1 cellular context compared by ENCODE assay signal in genomic region chr2:8324164-8324848, GRCh38.
A peak's percentile ranks its signal among the peaks of the same experiment; 100 is the strongest.
TF ChIP-seq lines count a peak whose summit lies in the region.

No MANE protein-coding gene starts in this region.

TF ChIP-seq in K562, 482 proteins besides CTCF, POLR2A, EP300 and RAD21 (continued from another document and continues in another):
- peak in 1 of 2 experiments; percentile 43 for TF ChIP-seq E2F6 (IDR thresholded peaks at IDR 0.05; ENCODE audit: borderline replicate concordance in 1 of 2, extremely low read depth in 1 of 2, insufficient read depth in 1 of 2, insufficient read length in 1 of 2, low read depth in 1 of 2, low read length in 1 of 2, poor library complexity in 1 of 2, severe bottlenecking in 1 of 2)
- peak; percentile 53; the same call in 1 of the 2 replicates for TF ChIP-seq TEAD4 (IDR thresholded peaks at IDR 0.05; ENCODE audit: low read length)
- no peak for TF ChIP-seq TEAD4 (CRISPR knock-in tag; IDR thresholded peaks at IDR 0.05; ENCODE audit: borderline replicate concordance)
- TF ChIP-seq CBFA2T3 (IDR thresholded peaks at IDR 0.05) = peak; percentile 69
- TF ChIP-seq MGA (IDR thresholded peaks at IDR 0.05) = peak; percentile 67
- peak; percentile 79 for TF ChIP-seq TFAP4 (CRISPR knock-in tag; IDR thresholded peaks at IDR 0.05; ENCODE audit: borderline replicate concordance)
- TF ChIP-seq CREB3L1 (IDR thresholded peaks at IDR 0.05; ENCODE audit: borderline replicate concordance, low read depth) = no peak
- TF ChIP-seq ZBTB12 (CRISPR knock-in tag; IDR thresholded peaks at IDR 0.05) = 0 out of 2 replicates have a peak, but pooled peaks have one; percentile 26
- TF ChIP-seq FOXA3 (CRISPR knock-in tag; conservative IDR thresholded peaks at IDR 0.05 in 1 of 2, IDR thresholded peaks at IDR 0.05 in 1 of 2) = 0 out of 4 replicates have a peak, but pooled peaks of 1 of the 2 experiments have one; percentile 32
- TF ChIP-seq DMBX1 (CRISPR knock-in tag; IDR thresholded peaks at IDR 0.05; ENCODE audit: borderline replicate concordance) = peak; percentile 44; the same call in 1 of the 2 replicates
- TF ChIP-seq BHLHE40 (IDR thresholded peaks at IDR 0.05; ENCODE audit: low read length) = peak; percentile 41; the same call in 1 of the 2 replicates
- 0 out of 2 replicates have a peak, but pooled peaks have one; percentile 23 for TF ChIP-seq ZNF592 (IDR thresholded peaks at IDR 0.05)
- peak; percentile 36; the same call in 1 of the 2 replicates for TF ChIP-seq MAX (CRISPR knock-in tag; IDR thresholded peaks at IDR 0.05)
- TF ChIP-seq CTBP1 (IDR thresholded peaks at IDR 0.05; ENCODE audit: borderline replicate concordance) = peak; percentile 72; the same call in 1 of the 2 replicates
- TF ChIP-seq BRCA1 (IDR thresholded peaks at IDR 0.05) = no peak
- TF ChIP-seq BRCA1 (CRISPR knock-in tag; IDR thresholded peaks at IDR 0.05) = no peak
- peak; percentile 28; the same call in 1 of the 2 replicates for TF ChIP-seq RNF2 (IDR thresholded peaks at IDR 0.05)
- TF ChIP-seq JUND (IDR thresholded peaks at IDR 0.05; ENCODE audit: borderline replicate concordance, low read depth, low read length) = peak; percentile 52; the same call in 1 of the 2 replicates
- TF ChIP-seq JUND (tag; IDR thresholded peaks at IDR 0.05; ENCODE audit: borderline replicate concordance, low read depth, low read length) = peak; percentile 26; the same call in 1 of the 3 replicates
- peak; percentile 95 for TF ChIP-seq HMBOX1 (IDR thresholded peaks at IDR 0.05)
- TF ChIP-seq ZNF232 (CRISPR knock-in tag; IDR thresholded peaks at IDR 0.05) = no peak
- peak; percentile 94 for TF ChIP-seq TFE3 (CRISPR knock-in tag; IDR thresholded peaks at IDR 0.05)
- TF ChIP-seq ATF1 (CRISPR knock-in tag; IDR thresholded peaks at IDR 0.05) = no peak
- TF ChIP-seq ATF1 (tag; IDR thresholded peaks at IDR 0.05) = 0 out of 2 replicates have a peak, but pooled peaks have one; percentile 15
- no peak for TF ChIP-seq MED1 (CRISPR knock-in tag; IDR thresholded peaks at IDR 0.05; ENCODE audit: borderline replicate concordance)
- peak; percentile 49; the same call in 1 of the 2 replicates for TF ChIP-seq TCF3 (CRISPR knock-in tag; IDR thresholded peaks at IDR 0.05)
